8 cellular contexts compared by ENCODE assay signal in genomic region chr2:142980246-142981068, GRCh38.
DNase-seq lines count a peak whose midpoint lies in the region; ATAC-seq and TF ChIP-seq lines count a peak whose summit lies in the region.

No MANE protein-coding gene starts in this region.

- no peak overlapping the region for H3K4me3 Mint-ChIP-seq in activated T-cell treated with anti-CD3 and anti-CD28 coated beads, Interleukin-2, amount 50 U/mL, for 4 hours
- H3K4me3 Mint-ChIP-seq in nephron = no peak overlapping the region

- H3K27me3 Mint-ChIP-seq in activated T-cell treated with anti-CD3 and anti-CD28 coated beads, Interleukin-2, amount 50 U/mL, for 4 hours (ENCODE audit: low read depth) = no peaks in the 10 kb centered on the region
- H3K27me3 Mint-ChIP-seq in nephron (ENCODE audit: low read depth) = no peaks in the 10 kb centered on the region

- peak overlapping the region in 2 of 3 experiments; percentile 14 to 56 for H3K27ac Mint-ChIP-seq in nephron

- H3K4me1 Mint-ChIP-seq in activated T-cell treated with anti-CD3 and anti-CD28 coated beads, Interleukin-2, amount 50 U/mL, for 4 hours (ENCODE audit: low read depth) = no peaks in the 10 kb centered on the region
- H3K4me1 Mint-ChIP-seq in nephron = peaks cover 5% of the 10 kb centered on the region

- peak; percentile 60 to 77 (median 68) for TF ChIP-seq CTCF in nephron (IDR thresholded peaks at IDR 0.05; ENCODE audit: unreplicated experiment in 3 of 3)

- H3K9me3 Mint-ChIP-seq in activated T-cell treated with anti-CD3 and anti-CD28 coated beads, Interleukin-2, amount 50 U/mL, for 4 hours = no peaks in the 10 kb centered on the region
- H3K9me3 Mint-ChIP-seq in nephron = no peaks in the 10 kb centered on the region

- H3K36me3 Mint-ChIP-seq in activated T-cell treated with anti-CD3 and anti-CD28 coated beads, Interleukin-2, amount 50 U/mL, for 4 hours (ENCODE audit: insufficient read depth) = no peaks in the 10 kb centered on the region
- no peaks in the 10 kb centered on the region for H3K36me3 Mint-ChIP-seq in nephron (ENCODE audit: low read depth)

- DNase-seq in activated T-cell treated with anti-CD3 and anti-CD28 coated beads, Interleukin-2, amount 50 U/mL, for 4 hours = no peak
- DNase-seq in activated T-cell treated with anti-CD3 and anti-CD28 coated beads for 4 hours (no peak), NCI-H345 (lab: John Stamatoyannopoulos, UW) (peak; percentile 46), cerebellum (ENCODE audit: low spot score) (peak; percentile 1), retina (no peak)

- ATAC-seq in activated T-cell treated with anti-CD3 and anti-CD28 coated beads, Interleukin-2, amount 50 U/mL, for 4 hours = peak; percentile 52 to 53
- ATAC-seq in HG02852 (IDR thresholded peaks at IDR 0.05; ENCODE audit: unreplicated experiment) (peak; percentile 45), HG03460 (IDR thresholded peaks at IDR 0.05; ENCODE audit: unreplicated experiment) (no peak)

Comparison
In these comparisons a context has a peak if more than half of its experiments do, and no peak if none do; other contexts are left out.
1. DNase-seq: peak in NCI-H345 (single experiment) and cerebellum (single experiment); none in activated T-cell treated with anti-CD3 and anti-CD28 coated beads, Interleukin-2, amount 50 U/mL, for 4 hours (single experiment), activated T-cell treated with anti-CD3 and anti-CD28 coated beads for 4 hours (single experiment) and retina (single experiment).